16 cellular contexts compared by ENCODE assay signal in the genomic region with DNA sequence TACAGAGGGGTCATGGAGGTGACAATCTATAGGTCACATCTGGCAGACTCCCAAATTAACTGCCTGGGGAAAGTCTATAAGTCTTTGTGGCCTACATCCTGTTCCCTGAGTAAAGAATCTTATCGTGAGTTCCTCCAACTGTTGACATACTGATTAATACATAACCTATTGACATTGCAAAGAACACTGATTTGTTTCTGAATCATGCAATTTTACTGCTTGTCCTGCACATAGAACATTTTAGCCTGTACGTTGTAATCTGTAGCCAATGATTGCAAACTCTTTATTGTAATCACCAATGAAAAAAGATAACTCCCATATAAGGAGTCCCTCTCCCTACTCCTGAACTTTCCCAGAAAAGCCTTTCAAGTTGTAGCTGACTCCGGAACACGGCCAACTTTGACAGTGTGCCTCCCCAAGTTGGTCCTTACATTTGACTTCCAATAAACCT. TPM values are rescaled to one million over a fixed set of nuclear protein-coding genes. Genes with fewer than 3 reads are reported as not detected.
DNase-seq lines count a peak whose midpoint lies in the region; ATAC-seq and TF ChIP-seq lines count a peak whose summit lies in the region.
"Had no signal": no experiment of that assay in that cellular context is flagged by ENCODE, and none has a peak within 500 bp of the region (broad histone marks: within the 10 kb centered on the region; RNA-seq: fewer than 3 reads in every experiment).

No MANE protein-coding gene starts in this region.

- H3K9me3 Mint-ChIP-seq in progenitor cell of endocrine pancreas (ENCODE audit: low read depth) = peaks cover 32% of the 10 kb centered on the region

- peaks cover 4% of the 10 kb centered on the region for H3K4me1 Mint-ChIP-seq in progenitor cell of endocrine pancreas (ENCODE audit: low read depth)

- H3K27me3 Mint-ChIP-seq in progenitor cell of endocrine pancreas = no peaks in the 10 kb centered on the region

- DNase-seq in DMS53 treated with DMSO at 0.1 percent for 48 hours (lab: John Stamatoyannopoulos, UW; ENCODE audit: unreplicated experiment) (peak; percentile 48), foreskin fibroblast (peak; percentile 67 to 72), progenitor cell of endocrine pancreas (ENCODE audit: low spot score, unreplicated experiment) (no peak), GM19240 (ENCODE audit: insufficient read length, low spot score) (no peak), superior temporal gyrus (ENCODE audit: extremely low spot score) (no peak)
- DNase-seq in stimulated activated CD4-positive, alpha-beta T cell treated with anti-CD3 and anti-CD28 coated beads, Interleukin-1b, Interleukin-23, amount 100 ng/mL, for 48 hours = no peak
- DNase-seq: activated CD4-positive, alpha-beta T cell treated with anti-CD3 and anti-CD28 coated beads for 48 hours; NCI-H1417; ovary; T-helper 1 cell had no signal

- H3K27ac ChIP-seq in VCaP = peak overlapping the region; percentile 47
- H3K27ac ChIP-seq: ovary, PC-9 had no signal

- ATAC-seq in GM18868 (IDR thresholded peaks at IDR 0.05; ENCODE audit: unreplicated experiment) = no peak

- peak overlapping the region; percentile 82 for H3K27ac Mint-ChIP-seq in progenitor cell of endocrine pancreas

- H3K4me3 Mint-ChIP-seq in progenitor cell of endocrine pancreas (ENCODE audit: low read depth) = no peak overlapping the region

- TF ChIP-seq CTCF in VCaP (conservative IDR thresholded peaks at IDR 0.05) (no peak), foreskin fibroblast (IDR thresholded peaks at IDR 0.05; ENCODE audit: low read depth, low read length) (no peak), progenitor cell of endocrine pancreas (IDR thresholded peaks at IDR 0.05; ENCODE audit: unreplicated experiment) (no peak)

- H3K4me3 ChIP-seq in foreskin fibroblast (ENCODE audit: low read depth in 1 of 2, low read length in 2 of 2) = no peak overlapping the region
- H3K4me3 ChIP-seq: ovary, PC-9 had no signal

- peaks cover 12% of the 10 kb centered on the region for H3K36me3 Mint-ChIP-seq in progenitor cell of endocrine pancreas (ENCODE audit: insufficient read depth)

RNA-seq across cellular contexts. Expression of a gene that starts 18.8 kb away (rescaled TPM):
- not detected in 2 replicates for total RNA-seq in progenitor cell of endocrine pancreas
- total RNA-seq: mesenteric fat pad, NCI-H460, ovary, PC-9, urinary bladder had no signal

Comparison
In these comparisons a context has a peak if more than half of its experiments do, and no peak if none do; other contexts are left out.
1. DNase-seq: peak in DMS53 treated with DMSO at 0.1 percent for 48 hours (single experiment) and foreskin fibroblast (2 of 2); none in progenitor cell of endocrine pancreas (single experiment), stimulated activated CD4-positive, alpha-beta T cell treated with anti-CD3 and anti-CD28 coated beads, Interleukin-1b, Interleukin-23, amount 100 ng/mL, for 48 hours (single experiment), GM19240 (single experiment) and superior temporal gyrus (single experiment).